In the genomic region with DNA sequence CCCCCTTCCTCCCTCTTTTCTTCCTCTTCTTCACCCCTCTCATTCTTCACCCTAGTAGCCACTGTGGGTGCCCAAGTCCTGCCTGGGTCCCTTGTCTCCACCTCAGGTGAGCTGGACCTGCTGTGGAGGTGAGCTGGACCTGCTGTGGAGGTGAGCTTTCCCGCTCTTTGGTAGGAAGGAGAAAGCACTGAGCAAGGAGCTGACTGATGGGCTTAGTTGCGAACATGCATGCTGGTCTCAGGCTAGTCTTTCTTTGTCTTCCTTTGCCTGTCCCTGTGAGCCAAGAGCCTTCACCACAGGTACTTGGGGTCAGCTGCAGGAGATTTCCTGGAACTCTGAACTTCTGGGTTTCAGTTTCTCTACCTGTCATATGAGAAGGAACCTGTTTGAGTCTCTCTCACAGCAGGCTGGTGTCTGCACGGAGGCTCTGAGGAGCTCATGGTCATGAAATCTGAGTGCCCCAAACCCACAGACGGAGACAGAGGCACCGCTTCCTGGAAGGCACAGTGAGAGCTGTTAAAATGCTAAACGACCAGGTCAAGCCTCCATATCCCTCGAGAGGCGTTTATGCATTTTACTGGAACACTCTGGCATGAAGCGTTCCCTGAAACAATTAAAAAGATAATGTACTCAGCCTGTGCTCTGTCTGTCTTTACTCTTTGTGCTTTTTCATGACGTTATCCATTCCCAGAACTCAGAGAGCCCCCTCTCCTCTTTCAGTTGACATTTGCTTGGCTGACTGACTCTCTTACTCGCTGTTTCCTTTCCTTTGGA, we compare ENCODE assay signal across 9 cellular contexts.
DNase-seq lines count a peak whose midpoint lies in the region; ATAC-seq and TF ChIP-seq lines count a peak whose summit lies in the region.
"Had no signal": no experiment of that assay in that cellular context is flagged by ENCODE, and none has a peak within 500 bp of the region (broad histone marks: within the 10 kb centered on the region; RNA-seq: fewer than 3 reads in every experiment).

No MANE protein-coding gene starts in this region.

- H4K20me1 ChIP-seq in BLaER1, result no peaks in the 10 kb centered on the region

- H3K27me3 Mint-ChIP-seq in activated CD8-positive, alpha-beta T cell treated with anti-CD3 and anti-CD28 coated beads, Interleukin-2, amount 10 ng/mL, durations not matched to agents 7 days and 5 days (ENCODE audit: low read depth), result no peaks in the 10 kb centered on the region
- H3K27me3 Mint-ChIP-seq in mesothelial cell of epicardium (ENCODE audit: low read depth), result no peaks in the 10 kb centered on the region
- peaks cover 5% of the 10 kb centered on the region; the same call in 1 of the 2 replicates for H3K27me3 Mint-ChIP-seq in HFFc6 (ENCODE audit: insufficient read depth)

- POLR2A ChIA-PET in activated CD8-positive, alpha-beta T cell treated with anti-CD3 and anti-CD28 coated beads, Interleukin-2, amount 10 ng/mL, durations not matched to agents 7 days and 5 days (lab: Charles Lee), result interaction anchor here (0.8 to 2.4 kb wide), 4 partner anchors 10 to 41 kb away, joined by 3 to 18 read pairs (median 3); no protein-coding TSS in a partner anchor

- no peak overlapping the region for H3K9ac ChIP-seq in BLaER1

- peak; percentile 63 for ATAC-seq in HG03196 (IDR thresholded peaks at IDR 0.05; ENCODE audit: unreplicated experiment)
- peak; percentile 92 for ATAC-seq in activated CD8-positive, alpha-beta T cell treated with anti-CD3 and anti-CD28 coated beads, Interleukin-2, amount 10 ng/mL, durations not matched to agents 7 days and 5 days
- ATAC-seq in GM21526 (IDR thresholded peaks at IDR 0.05; ENCODE audit: low FRiP score, unreplicated experiment), result no peak

- CTCF ChIA-PET in activated CD8-positive, alpha-beta T cell treated with anti-CD3 and anti-CD28 coated beads, Interleukin-2, amount 10 ng/mL, durations not matched to agents 7 days and 5 days (lab: Charles Lee), result interaction anchor here (0.9 to 3.8 kb wide), 7 partner anchors 10 to 423 kb away, joined by 3 to 49 read pairs (median 4); partner anchors contain the start of gene RHOU

- TF ChIP-seq CTCF in mesothelial cell of epicardium (IDR thresholded peaks at IDR 0.05; ENCODE audit: unreplicated experiment) (no peak), HFFc6 (IDR thresholded peaks at IDR 0.05) (no peak)

- H3K9me3 Mint-ChIP-seq in activated CD8-positive, alpha-beta T cell treated with anti-CD3 and anti-CD28 coated beads, Interleukin-2, amount 10 ng/mL, durations not matched to agents 7 days and 5 days (ENCODE audit: insufficient read depth), result no peaks in the 10 kb centered on the region
- H3K9me3 Mint-ChIP-seq in mesothelial cell of epicardium (peaks cover 3% of the 10 kb centered on the region), HFFc6 (peaks cover 44% of the 10 kb centered on the region)
- H3K9me3 Mint-ChIP-seq: neural crest cell had no signal

- peaks cover 86% of the 10 kb centered on the region for H3K4me1 Mint-ChIP-seq in activated CD8-positive, alpha-beta T cell treated with anti-CD3 and anti-CD28 coated beads, Interleukin-2, amount 10 ng/mL, durations not matched to agents 7 days and 5 days (ENCODE audit: low read depth)
- H3K4me1 Mint-ChIP-seq in mesothelial cell of epicardium (peaks cover 42% of the 10 kb centered on the region), HFFc6 (ENCODE audit: low read depth) (no peaks in the 10 kb centered on the region)

- peaks cover 13% of the 10 kb centered on the region for H3K36me3 Mint-ChIP-seq in activated CD8-positive, alpha-beta T cell treated with anti-CD3 and anti-CD28 coated beads, Interleukin-2, amount 10 ng/mL, durations not matched to agents 7 days and 5 days (ENCODE audit: low read depth)
- H3K36me3 Mint-ChIP-seq in mesothelial cell of epicardium, result no peaks in the 10 kb centered on the region
- H3K36me3 Mint-ChIP-seq in HFFc6 (ENCODE audit: low read depth), result peaks cover 6% of the 10 kb centered on the region; the same call in 1 of the 2 replicates

- H3K4me3 Mint-ChIP-seq in activated CD8-positive, alpha-beta T cell treated with anti-CD3 and anti-CD28 coated beads, Interleukin-2, amount 10 ng/mL, durations not matched to agents 7 days and 5 days, result peak overlapping the region; percentile 59
- H3K4me3 Mint-ChIP-seq in mesothelial cell of epicardium (no peak overlapping the region), HFFc6 (no peak overlapping the region)
- H3K4me3 Mint-ChIP-seq: neural crest cell had no signal

- H3K4me3 ChIP-seq in BLaER1, result no peak overlapping the region

- peak overlapping the region; percentile 93 for H3K27ac Mint-ChIP-seq in activated CD8-positive, alpha-beta T cell treated with anti-CD3 and anti-CD28 coated beads, Interleukin-2, amount 10 ng/mL, durations not matched to agents 7 days and 5 days
- peak overlapping the region; percentile 37 for H3K27ac Mint-ChIP-seq in mesothelial cell of epicardium
- no peak overlapping the region for H3K27ac Mint-ChIP-seq in HFFc6

- DNase-seq in activated CD8-positive, alpha-beta T cell treated with anti-CD3 and anti-CD28 coated beads, Interleukin-2, amount 10 ng/mL, durations not matched to agents 7 days and 5 days, result peak; percentile 83
- DNase-seq in mesothelial cell of epicardium (ENCODE audit: low spot score in 2 of 2, unreplicated experiment in 2 of 2) (no peak), medulla oblongata (ENCODE audit: extremely low spot score) (no peak), HFFc6 (no peak), islet precursor cell (no peak)

- H3K9me3 ChIP-seq in BLaER1, result peaks cover 2% of the 10 kb centered on the region; the same call in 1 of the 2 replicates

- H3K4me1 ChIP-seq in BLaER1, result peaks cover 20% of the 10 kb centered on the region

- H3K4me2 ChIP-seq in BLaER1, result peak overlapping the region; percentile 56

- no peak overlapping the region for H3K27ac ChIP-seq in BLaER1

- no peaks in the 10 kb centered on the region for H3K36me3 ChIP-seq in BLaER1

- H3K27me3 ChIP-seq in BLaER1, result no peaks in the 10 kb centered on the region
